Comparison of ENCODE assay signal across 1 cellular context in genomic region chr15:63524316-63525015, GRCh38.
TF ChIP-seq lines count a peak whose summit lies in the region.

No MANE protein-coding gene starts in this region.

TF ChIP-seq in K562, 482 proteins besides CTCF, POLR2A, EP300 and RAD21 (continued from another document and continues in another):
- TF ChIP-seq ZNF561 (CRISPR knock-in tag; conservative IDR thresholded peaks at IDR 0.05), result 0 out of 2 replicates have a peak, but pooled peaks have one; percentile 52
- peak; percentile 87 for TF ChIP-seq ZNF584 (CRISPR knock-in tag; IDR thresholded peaks at IDR 0.05; ENCODE audit: low read depth)
- no peak for TF ChIP-seq CBX5 (IDR thresholded peaks at IDR 0.05; ENCODE audit: borderline replicate concordance, low read depth)
- TF ChIP-seq, protein P1, sequence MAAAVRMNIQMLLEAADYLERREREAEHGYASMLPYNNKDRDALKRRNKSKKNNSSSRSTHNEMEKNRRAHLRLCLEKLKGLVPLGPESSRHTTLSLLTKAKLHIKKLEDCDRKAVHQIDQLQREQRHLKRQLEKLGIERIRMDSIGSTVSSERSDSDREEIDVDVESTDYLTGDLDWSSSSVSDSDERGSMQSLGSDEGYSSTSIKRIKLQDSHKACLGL (CRISPR knock-in tag; IDR thresholded peaks at IDR 0.05; ENCODE audit: borderline replicate concordance, poor library complexity, severe bottlenecking), result no peak
- 0 out of 2 replicates have a peak, but pooled peaks have one; percentile 21 for TF ChIP-seq KLF16 (IDR thresholded peaks at IDR 0.05)
- no peak for TF ChIP-seq ZNF23 (CRISPR knock-in tag; IDR thresholded peaks at IDR 0.05)
- TF ChIP-seq, protein P2, sequence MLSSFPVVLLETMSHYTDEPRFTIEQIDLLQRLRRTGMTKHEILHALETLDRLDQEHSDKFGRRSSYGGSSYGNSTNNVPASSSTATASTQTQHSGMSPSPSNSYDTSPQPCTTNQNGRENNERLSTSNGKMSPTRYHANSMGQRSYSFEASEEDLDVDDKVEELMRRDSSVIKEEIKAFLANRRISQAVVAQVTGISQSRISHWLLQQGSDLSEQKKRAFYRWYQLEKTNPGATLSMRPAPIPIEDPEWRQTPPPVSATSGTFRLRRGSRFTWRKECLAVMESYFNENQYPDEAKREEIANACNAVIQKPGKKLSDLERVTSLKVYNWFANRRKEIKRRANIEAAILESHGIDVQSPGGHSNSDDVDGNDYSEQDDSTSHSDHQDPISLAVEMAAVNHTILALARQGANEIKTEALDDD (IDR thresholded peaks at IDR 0.05), result 0 out of 2 replicates have a peak, but pooled peaks have one; percentile 61
- no peak for TF ChIP-seq ZNF224 (CRISPR knock-in tag; IDR thresholded peaks at IDR 0.05)
- no peak for TF ChIP-seq ATF6 (CRISPR knock-in tag; IDR thresholded peaks at IDR 0.05)
- TF ChIP-seq PHB2 (IDR thresholded peaks at IDR 0.05; ENCODE audit: low read depth), result no peak
- TF ChIP-seq HDAC1 (IDR thresholded peaks at IDR 0.05), result no peak
- TF ChIP-seq BRD4 (IDR thresholded peaks at IDR 0.05), result no peak
- no peak for TF ChIP-seq RUNX1 (IDR thresholded peaks at IDR 0.05; ENCODE audit: low read depth)
- no peak for TF ChIP-seq BCL6 (CRISPR knock-in tag; IDR thresholded peaks at IDR 0.05)
- TF ChIP-seq THAP7 (CRISPR knock-in tag; IDR thresholded peaks at IDR 0.05), result no peak
- no peak for TF ChIP-seq SFPQ (IDR thresholded peaks at IDR 0.05; ENCODE audit: low read depth, low read length)
- TF ChIP-seq TRIM24 (IDR thresholded peaks at IDR 0.05), result peak; percentile 74 to 75; a peak in 2 of 4 replicates
- TF ChIP-seq TCF3 (CRISPR knock-in tag; IDR thresholded peaks at IDR 0.05), result peak; percentile 65
- no peak for TF ChIP-seq RHOXF2B (CRISPR knock-in tag; conservative IDR thresholded peaks at IDR 0.05)
- no peak for TF ChIP-seq FOSL1 (tag; conservative IDR thresholded peaks at IDR 0.05)
- no peak for TF ChIP-seq SRSF3 (IDR thresholded peaks at IDR 0.05; ENCODE audit: insufficient read depth, low read length)
- TF ChIP-seq RNF2 (IDR thresholded peaks at IDR 0.05), result peak; percentile 27; the same call in 1 of the 2 replicates
- TF ChIP-seq HDAC3 (IDR thresholded peaks at IDR 0.05; ENCODE audit: borderline replicate concordance, partially characterized antibody), result no peak
- peak; percentile 62 for TF ChIP-seq PYGO2 (tag; IDR thresholded peaks at IDR 0.05)
- TF ChIP-seq ILF3 (IDR thresholded peaks at IDR 0.05; ENCODE audit: borderline replicate concordance), result no peak
- no peak for TF ChIP-seq ZNF408 (CRISPR knock-in tag; IDR thresholded peaks at IDR 0.05; ENCODE audit: low read depth)
- TF ChIP-seq ZNF324 (CRISPR knock-in tag; IDR thresholded peaks at IDR 0.05), result 0 out of 2 replicates have a peak, but pooled peaks have one; percentile 26
- TF ChIP-seq HNRNPH1 (optimal IDR thresholded peaks at IDR 0.05; ENCODE audit: low read depth, low read length), result no peak
- no peak for TF ChIP-seq ZBTB12 (CRISPR knock-in tag; IDR thresholded peaks at IDR 0.05)
- no peak for TF ChIP-seq CBX2 (IDR thresholded peaks at IDR 0.05; ENCODE audit: insufficient read depth, low read length, poor library complexity, severe bottlenecking)
- TF ChIP-seq TRIM28 (IDR thresholded peaks at IDR 0.05), result no peak
- TF ChIP-seq ZNF583 (CRISPR knock-in tag; IDR thresholded peaks at IDR 0.05), result no peak
- TF ChIP-seq, protein P3, sequence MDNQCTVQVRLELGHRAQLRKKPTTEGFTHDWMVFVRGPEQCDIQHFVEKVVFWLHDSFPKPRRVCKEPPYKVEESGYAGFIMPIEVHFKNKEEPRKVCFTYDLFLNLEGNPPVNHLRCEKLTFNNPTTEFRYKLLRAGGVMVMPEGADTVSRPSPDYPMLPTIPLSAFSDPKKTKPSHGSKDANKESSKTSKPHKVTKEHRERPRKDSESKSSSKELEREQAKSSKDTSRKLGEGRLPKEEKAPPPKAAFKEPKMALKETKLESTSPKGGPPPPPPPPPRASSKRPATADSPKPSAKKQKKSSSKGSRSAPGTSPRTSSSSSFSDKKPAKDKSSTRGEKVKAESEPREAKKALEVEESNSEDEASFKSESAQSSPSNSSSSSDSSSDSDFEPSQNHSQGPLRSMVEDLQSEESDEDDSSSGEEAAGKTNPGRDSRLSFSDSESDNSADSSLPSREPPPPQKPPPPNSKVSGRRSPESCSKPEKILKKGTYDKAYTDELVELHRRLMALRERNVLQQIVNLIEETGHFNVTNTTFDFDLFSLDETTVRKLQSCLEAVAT (IDR thresholded peaks at IDR 0.05), result no peak
- no peak for TF ChIP-seq POLR3G (IDR thresholded peaks at IDR 0.05; ENCODE audit: extremely low read depth, insufficient read length, insufficient replicate concordance)
- TF ChIP-seq ZNF830 (CRISPR knock-in tag; IDR thresholded peaks at IDR 0.05), result no peak
- peak; percentile 78 for TF ChIP-seq JUND (IDR thresholded peaks at IDR 0.05; ENCODE audit: borderline replicate concordance, low read depth, low read length)
- TF ChIP-seq JUND (tag; IDR thresholded peaks at IDR 0.05; ENCODE audit: borderline replicate concordance, low read depth, low read length), result peak; percentile 56; the same call in 1 of the 3 replicates
- no peak for TF ChIP-seq CBFA2T2 (conservative IDR thresholded peaks at IDR 0.05)
- no peak for TF ChIP-seq BMI1 (IDR thresholded peaks at IDR 0.05; ENCODE audit: low read length)
- no peak for TF ChIP-seq SP2 (IDR thresholded peaks at IDR 0.05; ENCODE audit: extremely low read depth, low read depth, low read length, poor library complexity, severe bottlenecking)
- TF ChIP-seq DEAF1 (CRISPR knock-in tag; IDR thresholded peaks at IDR 0.05), result no peak
- TF ChIP-seq ADNP (tag; IDR thresholded peaks at IDR 0.05), result no peak
- TF ChIP-seq ZNF444 (CRISPR knock-in tag; IDR thresholded peaks at IDR 0.05), result no peak
- TF ChIP-seq NFYB (IDR thresholded peaks at IDR 0.05; ENCODE audit: extremely low read depth, insufficient read length), result no peak
- peak; percentile 73 for TF ChIP-seq ZBTB17 (CRISPR knock-in tag; IDR thresholded peaks at IDR 0.05)
- no peak for TF ChIP-seq XRCC4 (IDR thresholded peaks at IDR 0.05; ENCODE audit: extremely low read depth, insufficient read depth, insufficient read length)
- TF ChIP-seq SRSF7 (optimal IDR thresholded peaks at IDR 0.05; ENCODE audit: low read depth, low read length), result no peak
- TF ChIP-seq TEAD2 (tag; IDR thresholded peaks at IDR 0.05), result no peak
- TF ChIP-seq MYC (IDR thresholded peaks at IDR 0.05; ENCODE audit: low read depth, low read length), result peak; percentile 98
- TF ChIP-seq MYC (CRISPR knock-in tag; IDR thresholded peaks at IDR 0.05; ENCODE audit: borderline replicate concordance, low read depth), result peak; percentile 80
- TF ChIP-seq, protein P4, sequence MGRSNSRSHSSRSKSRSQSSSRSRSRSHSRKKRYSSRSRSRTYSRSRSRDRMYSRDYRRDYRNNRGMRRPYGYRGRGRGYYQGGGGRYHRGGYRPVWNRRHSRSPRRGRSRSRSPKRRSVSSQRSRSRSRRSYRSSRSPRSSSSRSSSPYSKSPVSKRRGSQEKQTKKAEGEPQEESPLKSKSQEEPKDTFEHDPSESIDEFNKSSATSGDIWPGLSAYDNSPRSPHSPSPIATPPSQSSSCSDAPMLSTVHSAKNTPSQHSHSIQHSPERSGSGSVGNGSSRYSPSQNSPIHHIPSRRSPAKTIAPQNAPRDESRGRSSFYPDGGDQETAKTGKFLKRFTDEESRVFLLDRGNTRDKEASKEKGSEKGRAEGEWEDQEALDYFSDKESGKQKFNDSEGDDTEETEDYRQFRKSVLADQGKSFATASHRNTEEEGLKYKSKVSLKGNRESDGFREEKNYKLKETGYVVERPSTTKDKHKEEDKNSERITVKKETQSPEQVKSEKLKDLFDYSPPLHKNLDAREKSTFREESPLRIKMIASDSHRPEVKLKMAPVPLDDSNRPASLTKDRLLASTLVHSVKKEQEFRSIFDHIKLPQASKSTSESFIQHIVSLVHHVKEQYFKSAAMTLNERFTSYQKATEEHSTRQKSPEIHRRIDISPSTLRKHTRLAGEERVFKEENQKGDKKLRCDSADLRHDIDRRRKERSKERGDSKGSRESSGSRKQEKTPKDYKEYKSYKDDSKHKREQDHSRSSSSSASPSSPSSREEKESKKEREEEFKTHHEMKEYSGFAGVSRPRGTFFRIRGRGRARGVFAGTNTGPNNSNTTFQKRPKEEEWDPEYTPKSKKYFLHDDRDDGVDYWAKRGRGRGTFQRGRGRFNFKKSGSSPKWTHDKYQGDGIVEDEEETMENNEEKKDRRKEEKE (IDR thresholded peaks at IDR 0.05; ENCODE audit: borderline replicate concordance in 1 of 2, control insufficient read depth in 1 of 2, low read depth in 2 of 2, low read length in 1 of 2), result no peak
- TF ChIP-seq TFAP4 (CRISPR knock-in tag; IDR thresholded peaks at IDR 0.05; ENCODE audit: borderline replicate concordance), result no peak
- 0 out of 2 replicates have a peak, but pooled peaks have one; percentile 50 for TF ChIP-seq GTF2E2 (tag; IDR thresholded peaks at IDR 0.05)
- TF ChIP-seq ATF1 (CRISPR knock-in tag; IDR thresholded peaks at IDR 0.05), result no peak
- TF ChIP-seq ATF1 (tag; IDR thresholded peaks at IDR 0.05), result peak; percentile 23; the same call in 1 of the 2 replicates
